Comparison of ENCODE assay signal across 8 cellular contexts in genomic region chr7:142855401-142855743, GRCh38. TPM values are rescaled to one million over a fixed set of nuclear protein-coding genes. Genes with fewer than 3 reads are reported as not detected.
DNase-seq lines count a peak whose midpoint lies in the region; ATAC-seq and TF ChIP-seq lines count a peak whose summit lies in the region.

No MANE protein-coding gene starts in this region.

- peak overlapping the region; percentile 42 to 90 (median 62) for H3K27ac ChIP-seq in Peyer's patch
- H3K27ac ChIP-seq in gastrocnemius medialis: peak overlapping the region in 3 of 4 donors; percentile 27 to 53 (median 43)

- intact Hi-C loops in gastrocnemius medialis (cut with DNase I; ENCODE audit: low total_unique reads): no loop called here

- TF ChIP-seq CTCF in Peyer's patch (IDR thresholded peaks at IDR 0.05) (no peak), fibroblast of mammary gland (conservative IDR thresholded peaks at IDR 0.05; ENCODE audit: control insufficient read depth, insufficient read depth, low read depth, low read length) (no peak), gastrocnemius medialis (IDR thresholded peaks at IDR 0.05 in 4 of 5, conservative IDR thresholded peaks at IDR 0.05 in 1 of 5) (no peak)

- H3K4me1 ChIP-seq in Peyer's patch (peaks cover 0 to 19% (median 4%) of the 10 kb centered on the region in 4 donors), gastrocnemius medialis (peaks cover 2 to 12% of the 10 kb centered on the region in 2 donors)

- DNase-seq in Peyer's patch: peak in 1 of 3 donors; percentile 43
- DNase-seq in fibroblast of mammary gland (ENCODE audit: low read depth): no peak
- DNase-seq in gastrocnemius medialis: no peak
- no peak for DNase-seq in cerebellar nuclear complex (lab: John Stamatoyannopoulos, UW)
- DNase-seq in hepatic stellate cell (ENCODE audit: low spot score): no peak
- no peak for DNase-seq in activated gamma-delta T cell (lab: John Stamatoyannopoulos, UW)

- H3K27me3 ChIP-seq in Peyer's patch (no peaks in the 10 kb centered on the region), gastrocnemius medialis (no peaks in the 10 kb centered on the region)

- in situ Hi-C loops in gastrocnemius medialis (cut with MboI; ENCODE audit: low sequenced_read_pairs in 4 of 4): loop anchor here (10.0 to 25.0 kb wide), 3 partner anchors 149 to 359 kb away; partner anchors contain the start of gene TAS2R40 (in 3 of the 4)

- TF ChIP-seq POLR2A in Peyer's patch (IDR thresholded peaks at IDR 0.05) (no peak), gastrocnemius medialis (IDR thresholded peaks at IDR 0.05) (no peak)

- H3K4me3 ChIP-seq in Peyer's patch (peak overlapping the region; percentile 57 to 79 (median 64)), fibroblast of mammary gland (ENCODE audit: control insufficient read depth, low read depth, low read length) (peak overlapping the region; percentile 44), gastrocnemius medialis (peak overlapping the region; percentile 72 to 81 (median 76))

- ATAC-seq in GM21515 (IDR thresholded peaks at IDR 0.05; ENCODE audit: unreplicated experiment) (peak; percentile 3), gastrocnemius medialis (no peak), GM19324 (IDR thresholded peaks at IDR 0.05; ENCODE audit: low FRiP score, unreplicated experiment) (no peak)

- H3K9me3 ChIP-seq in Peyer's patch: no peaks in the 10 kb centered on the region
- no peaks in the 10 kb centered on the region for H3K9me3 ChIP-seq in gastrocnemius medialis

- H3K36me3 ChIP-seq in Peyer's patch (no peaks in the 10 kb centered on the region), gastrocnemius medialis (no peaks in the 10 kb centered on the region)

RNA-seq across cellular contexts. Expression of gene EPHB6, which starts 0.5 kb away (rescaled TPM):
- total RNA-seq in Peyer's patch (10 to 100 TPM in 1 of 4 donors, 1 to 10 TPM in 2, under 1 TPM in 1; 0.53 to 19.0 (median 5.5) TPM), gastrocnemius medialis (1 to 10 TPM; 2.0 to 8.9 (median 2.8) TPM)

RNA-seq across cellular contexts. Expression of gene TRPV6, which starts 30.2 kb away (rescaled TPM):
- 1 to 10 TPM in 1 of 4 donors, under 1 TPM in 3; 0.19 to 2.5 (median 0.82) TPM for total RNA-seq in Peyer's patch
- total RNA-seq in gastrocnemius medialis: not detected
